8 cellular contexts compared by ENCODE assay signal in genomic region chr20:18466894-18467678, GRCh38. TPM values are rescaled to one million over a fixed set of nuclear protein-coding genes. Genes with fewer than 3 reads are reported as not detected.
DNase-seq lines count a peak whose midpoint lies in the region; ATAC-seq, FAIRE-seq and TF ChIP-seq lines count a peak whose summit lies in the region.

Gene DZANK1 (minus strand): TSS chr20:18467030. CDS start chr20:18465358, 1,672 bp downstream.
Gene POLR3F (plus strand): TSS chr20:18467390. CDS start chr20:18467507, 117 bp downstream.

- H3K79me2 ChIP-seq in keratinocyte (ENCODE audit: control insufficient read depth, insufficient read depth, low read length) = peaks cover 27% of the 10 kb centered on the region

- TF ChIP-seq POLR2A in GM19193 (IDR thresholded peaks at IDR 0.05; ENCODE audit: extremely low read depth, insufficient read depth, insufficient read length) = peak; percentile 65

- peak within 1 kb of the TSS; percentile 98 for H3K27ac ChIP-seq in keratinocyte (ENCODE audit: control insufficient read depth, insufficient read depth, low read length)

- no peaks in the 10 kb centered on the region for H3K27me3 ChIP-seq in keratinocyte (ENCODE audit: control insufficient read depth, extremely low read depth, insufficient read depth, low read length)

- peak within 1 kb of the TSS; percentile 96 for H2AFZ ChIP-seq in keratinocyte (ENCODE audit: control insufficient read depth, low read length)

- no peak for TF ChIP-seq CTCF in keratinocyte (optimal IDR thresholded peaks at IDR 0.05 in 1 of 3, IDR thresholded peaks at IDR 0.05 in 1 of 3, conservative IDR thresholded peaks at IDR 0.05 in 1 of 3; ENCODE audit: extremely low read depth in 1 of 3, insufficient read depth in 2 of 3, low read length in 3 of 3)

- H3K9me3 ChIP-seq in keratinocyte (ENCODE audit: control insufficient read depth, low read depth, low read length) = no peaks in the 10 kb centered on the region

- peak within 1 kb of the TSS; percentile 97 for H3K4me2 ChIP-seq in keratinocyte (ENCODE audit: control insufficient read depth, extremely low read depth, insufficient read depth, low read depth, low read length)

- peak within 1 kb of the TSS; percentile 94 for H3K9ac ChIP-seq in keratinocyte (ENCODE audit: control insufficient read depth, extremely low read depth, insufficient read depth, low read length)

- H3K36me3 ChIP-seq in keratinocyte (ENCODE audit: control insufficient read depth in 2 of 2, extremely low read depth in 1 of 2, insufficient read depth in 2 of 2, low read length in 2 of 2) = peaks cover 5 to 12% of the 10 kb centered on the region in 2 experiments

- ATAC-seq in HG03432 (IDR thresholded peaks at IDR 0.05; ENCODE audit: unreplicated experiment) = peak; percentile 99

- peak; percentile 98 for DNase-seq in Ammon's horn (ENCODE audit: low spot score)
- DNase-seq in NCI-H460 (ENCODE audit: extremely low read depth, low read depth) = peak; percentile 93
- DNase-seq in activated CD4-positive, alpha-beta T cell treated with anti-CD3 and anti-CD28 coated beads for 1 hour = peak; percentile 87
- peak; percentile 98 for DNase-seq in cerebellum (ENCODE audit: low spot score)
- peak; percentile 71 for DNase-seq in keratinocyte (ENCODE audit: low read depth, low spot score)
- DNase-seq in stimulated activated CD4-positive, alpha-beta T cell treated with anti-CD3 and anti-CD28 coated beads, Interleukin-12 subunit alpha, Interleukin-12 subunit beta, amount 100 ng/mL, for 48 hours (ENCODE audit: low read depth in 2 of 3, low spot score in 1 of 3) = peak; percentile 86 to 92 (median 88)

- FAIRE-seq in keratinocyte (lab: Jason Lieb, UNC) = peak; percentile 62

- dilution Hi-C loops in keratinocyte (cut with MboI; ENCODE audit: extremely low pct_ligation_motif_present, low sequenced_read_pairs) = no loop called here

- H4K20me1 ChIP-seq in keratinocyte (ENCODE audit: control insufficient read depth, extremely low read depth, insufficient read depth, low read length) = no peaks in the 10 kb centered on the region

- H3K9me1 ChIP-seq in keratinocyte (ENCODE audit: control insufficient read depth, extremely low read depth, insufficient read depth, low read length) = no peaks in the 10 kb centered on the region

- peak within 1 kb of the TSS; percentile 71 to 100 (median 100) for H3K4me3 ChIP-seq in keratinocyte (ENCODE audit: control insufficient read depth in 2 of 3, extremely low read depth in 1 of 3, insufficient read depth in 2 of 3, low read depth in 1 of 3, low read length in 3 of 3)

- peaks cover 16% of the 10 kb centered on the region for H3K4me1 ChIP-seq in keratinocyte (ENCODE audit: control insufficient read depth, extremely low read depth, insufficient read depth, low read length)

RNA-seq across cellular contexts. Expression of gene DZANK1, which starts in this region (rescaled TPM):
- 1.0 and 1.6 TPM in 2 replicates for total RNA-seq in NCI-H460 (2014; rRNA removed; shearing (Covaris generic))
- polyA plus RNA-seq in NCI-H460 (2014; cell fraction: nucleus; rRNA removed) = 1.3 and 1.9 TPM in 2 replicates
- 3.6 TPM for total RNA-seq in cerebellum
- polyA plus RNA-seq in keratinocyte = 1.7 to 3.4 TPM (median 3.0 TPM) in 3 replicates
- polyA plus RNA-seq in keratinocyte (2011; ENCODE audit: low read depth) = 1.4 TPM
- polyA plus RNA-seq in keratinocyte (2011; cell fraction: cytosol; rRNA removed) = 1.1 and 1.6 TPM in 2 replicates
- polyA plus RNA-seq in keratinocyte (2011; cell fraction: nucleus; rRNA removed) = 7.2 and 7.4 TPM in 2 replicates
- 1.1 and 1.4 TPM in 2 replicates for polyA plus RNA-seq in keratinocyte (2012; ENCODE audit: low replicate concordance)
- polyA minus RNA-seq in keratinocyte = 0.79 to 1.8 TPM (median 1.4 TPM) in 3 replicates
- polyA minus RNA-seq in keratinocyte (2011; cell fraction: cytosol; rRNA and poly(A)+ RNA removed) = not detected
- polyA minus RNA-seq in keratinocyte (2011; cell fraction: nucleus; rRNA and poly(A)+ RNA removed) = 1.8 and 3.4 TPM in 2 replicates

RNA-seq across cellular contexts. Expression of gene POLR3F, which starts in this region (rescaled TPM):
- total RNA-seq in NCI-H460 (2014; rRNA removed; shearing (Covaris generic)) = 22.9 and 23.8 TPM in 2 replicates
- 14.0 and 24.4 TPM in 2 replicates for polyA plus RNA-seq in NCI-H460 (2014; cell fraction: nucleus; rRNA removed)
- 27.3 TPM for total RNA-seq in cerebellum
- polyA plus RNA-seq in keratinocyte = 8.0 to 12.2 TPM (median 12.0 TPM) in 3 replicates
- polyA plus RNA-seq in keratinocyte (2011; ENCODE audit: low read depth) = 7.1 TPM
- 6.1 and 12.0 TPM in 2 replicates for polyA plus RNA-seq in keratinocyte (2011; cell fraction: cytosol; rRNA removed)
- 8.5 and 12.3 TPM in 2 replicates for polyA plus RNA-seq in keratinocyte (2011; cell fraction: nucleus; rRNA removed)
- 4.9 and 11.9 TPM in 2 replicates for polyA plus RNA-seq in keratinocyte (2012; ENCODE audit: low replicate concordance)
- 2.6 to 6.1 TPM (median 3.9 TPM) in 3 replicates for polyA minus RNA-seq in keratinocyte
- 11.3 TPM for polyA minus RNA-seq in keratinocyte (2011; cell fraction: cytosol; rRNA and poly(A)+ RNA removed)
- polyA minus RNA-seq in keratinocyte (2011; cell fraction: nucleus; rRNA and poly(A)+ RNA removed) = 7.4 and 12.8 TPM in 2 replicates

Comparison
In these comparisons a context has a peak if more than half of its experiments do, and no peak if none do; other contexts are left out.
1. Peak in every context shown above with its lines: DNase-seq, ATAC-seq, H3K4me3 ChIP-seq and H3K27ac ChIP-seq.